Comparison of ENCODE assay signal across 20 cellular contexts in genomic region chr3:69016901-69017300, GRCh38. TPM values are rescaled to one million over a fixed set of nuclear protein-coding genes. Genes with fewer than 3 reads are reported as not detected.
DNase-seq lines count a peak whose midpoint lies in the region; ATAC-seq lines count a peak whose summit lies in the region.
"Had no signal": no experiment of that assay in that cellular context is flagged by ENCODE, and none has a peak within 500 bp of the region (broad histone marks: within the 10 kb centered on the region; RNA-seq: fewer than 3 reads in every experiment).

No MANE protein-coding gene starts in this region.

- peak; percentile 19 for DNase-seq in OCI-M2 (lab: John Stamatoyannopoulos, UW; ENCODE audit: unreplicated experiment)
- peak; percentile 70 for DNase-seq in dermis blood vessel endothelial cell
- DNase-seq in lung microvascular endothelial cell (ENCODE audit: low read depth in 2 of 2), result peak; percentile 17 to 39
- no peak for DNase-seq in stimulated activated naive CD8-positive, alpha-beta T cell treated with anti-CD3 and anti-CD28 coated beads, Interleukin-15, Interleukin-2, amounts not matched to agents 100 U/mL and 50 U/mL, for 24 hours
- no peak for DNase-seq in NCI-H748 (lab: John Stamatoyannopoulos, UW; ENCODE audit: unreplicated experiment)
- DNase-seq: Calu3; CD8-positive, alpha-beta memory T cell; DMS79 treated with DMSO at 0.1 percent for 48 hours; GF-D8; Kasumi-1; MV-4-11; NCI-H1105; NCI-H2029; NCI-H446; NCI-H524 treated with DMSO at 0.1 percent for 48 hours; SHP77 treated with DMSO at 0.1 percent for 48 hours had no signal

- no peak for ATAC-seq in stimulated activated naive CD8-positive, alpha-beta T cell treated with anti-CD3 and anti-CD28 coated beads, Interleukin-15, Interleukin-2, amounts not matched to agents 100 U/mL and 50 U/mL, for 24 hours
- ATAC-seq in HG03521 (IDR thresholded peaks at IDR 0.05; ENCODE audit: unreplicated experiment) (no peak), HG03045 (IDR thresholded peaks at IDR 0.05; ENCODE audit: unreplicated experiment) (no peak)
- ATAC-seq: HCT116, Panc1 had no signal

RNA-seq across cellular contexts. Expression of gene EOGT, which starts 3.4 kb away (rescaled TPM):
- 56.6 and 70.1 TPM in 2 replicates for total RNA-seq in dermis blood vessel endothelial cell
- 23.4 and 40.5 TPM in 2 replicates for total RNA-seq in lung microvascular endothelial cell

RNA-seq across cellular contexts. Expression of gene TMF1, which starts 35.2 kb away (rescaled TPM):
- total RNA-seq in dermis blood vessel endothelial cell, result 37.7 and 37.8 TPM in 2 replicates
- 17.4 and 20.4 TPM in 2 replicates for total RNA-seq in lung microvascular endothelial cell

Comparison
In these comparisons a context has a peak if more than half of its experiments do, and no peak if none do; other contexts are left out.
1. DNase-seq: peak in OCI-M2 (single experiment), dermis blood vessel endothelial cell (single experiment) and lung microvascular endothelial cell (2 of 2); none in stimulated activated naive CD8-positive, alpha-beta T cell treated with anti-CD3 and anti-CD28 coated beads, Interleukin-15, Interleukin-2, amounts not matched to agents 100 U/mL and 50 U/mL, for 24 hours (single experiment) and NCI-H748 (single experiment).